In the genomic region with DNA sequence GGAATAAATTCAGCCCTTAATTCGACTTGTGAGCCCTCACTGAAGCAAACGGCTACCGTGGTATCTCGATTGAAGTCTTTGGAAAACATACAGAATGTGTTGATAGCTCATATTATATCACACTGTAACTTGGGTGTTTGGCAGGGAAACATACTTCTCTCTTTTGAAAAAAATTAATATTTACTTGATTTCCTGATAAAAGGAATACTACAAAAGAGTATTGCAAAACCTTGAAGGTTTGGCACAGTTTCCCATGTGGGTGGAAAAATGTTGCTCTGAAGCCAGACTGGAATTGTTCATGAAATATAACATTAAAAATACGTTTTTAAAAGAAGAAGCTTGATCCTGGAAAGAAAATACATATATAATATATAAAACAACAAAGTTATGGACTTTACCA, we compare ENCODE assay signal across 1 cellular context.
TF ChIP-seq lines count a peak whose summit lies in the region.

No MANE protein-coding gene starts in this region.

TF ChIP-seq in WTC11, 78 proteins besides CTCF, POLR2A, EP300 and RAD21 (continued from another document):
- TF ChIP-seq, protein P1, sequence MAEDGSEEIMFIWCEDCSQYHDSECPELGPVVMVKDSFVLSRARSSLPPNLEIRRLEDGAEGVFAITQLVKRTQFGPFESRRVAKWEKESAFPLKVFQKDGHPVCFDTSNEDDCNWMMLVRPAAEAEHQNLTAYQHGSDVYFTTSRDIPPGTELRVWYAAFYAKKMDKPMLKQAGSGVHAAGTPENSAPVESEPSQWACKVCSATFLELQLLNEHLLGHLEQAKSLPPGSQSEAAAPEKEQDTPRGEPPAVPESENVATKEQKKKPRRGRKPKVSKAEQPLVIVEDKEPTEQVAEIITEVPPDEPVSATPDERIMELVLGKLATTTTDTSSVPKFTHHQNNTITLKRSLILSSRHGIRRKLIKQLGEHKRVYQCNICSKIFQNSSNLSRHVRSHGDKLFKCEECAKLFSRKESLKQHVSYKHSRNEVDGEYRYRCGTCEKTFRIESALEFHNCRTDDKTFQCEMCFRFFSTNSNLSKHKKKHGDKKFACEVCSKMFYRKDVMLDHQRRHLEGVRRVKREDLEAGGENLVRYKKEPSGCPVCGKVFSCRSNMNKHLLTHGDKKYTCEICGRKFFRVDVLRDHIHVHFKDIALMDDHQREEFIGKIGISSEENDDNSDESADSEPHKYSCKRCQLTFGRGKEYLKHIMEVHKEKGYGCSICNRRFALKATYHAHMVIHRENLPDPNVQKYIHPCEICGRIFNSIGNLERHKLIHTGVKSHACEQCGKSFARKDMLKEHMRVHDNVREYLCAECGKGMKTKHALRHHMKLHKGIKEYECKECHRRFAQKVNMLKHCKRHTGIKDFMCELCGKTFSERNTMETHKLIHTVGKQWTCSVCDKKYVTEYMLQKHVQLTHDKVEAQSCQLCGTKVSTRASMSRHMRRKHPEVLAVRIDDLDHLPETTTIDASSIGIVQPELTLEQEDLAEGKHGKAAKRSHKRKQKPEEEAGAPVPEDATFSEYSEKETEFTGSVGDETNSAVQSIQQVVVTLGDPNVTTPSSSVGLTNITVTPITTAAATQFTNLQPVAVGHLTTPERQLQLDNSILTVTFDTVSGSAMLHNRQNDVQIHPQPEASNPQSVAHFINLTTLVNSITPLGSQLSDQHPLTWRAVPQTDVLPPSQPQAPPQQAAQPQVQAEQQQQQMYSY (CRISPR knock-in tag; IDR thresholded peaks at IDR 0.05), result no peak
- no peak for TF ChIP-seq NFYB (CRISPR knock-in tag; conservative IDR thresholded peaks at IDR 0.05; ENCODE audit: low read depth)
- TF ChIP-seq ERG (CRISPR knock-in tag; IDR thresholded peaks at IDR 0.05), result no peak
- TF ChIP-seq SMAD4 (CRISPR knock-in tag; IDR thresholded peaks at IDR 0.05), result no peak
- TF ChIP-seq, protein P2, sequence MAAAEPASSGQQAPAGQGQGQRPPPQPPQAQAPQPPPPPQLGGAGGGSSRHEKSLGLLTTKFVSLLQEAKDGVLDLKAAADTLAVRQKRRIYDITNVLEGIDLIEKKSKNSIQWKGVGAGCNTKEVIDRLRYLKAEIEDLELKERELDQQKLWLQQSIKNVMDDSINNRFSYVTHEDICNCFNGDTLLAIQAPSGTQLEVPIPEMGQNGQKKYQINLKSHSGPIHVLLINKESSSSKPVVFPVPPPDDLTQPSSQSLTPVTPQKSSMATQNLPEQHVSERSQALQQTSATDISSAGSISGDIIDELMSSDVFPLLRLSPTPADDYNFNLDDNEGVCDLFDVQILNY (CRISPR knock-in tag; IDR thresholded peaks at IDR 0.05), result no peak
- TF ChIP-seq, protein P3, sequence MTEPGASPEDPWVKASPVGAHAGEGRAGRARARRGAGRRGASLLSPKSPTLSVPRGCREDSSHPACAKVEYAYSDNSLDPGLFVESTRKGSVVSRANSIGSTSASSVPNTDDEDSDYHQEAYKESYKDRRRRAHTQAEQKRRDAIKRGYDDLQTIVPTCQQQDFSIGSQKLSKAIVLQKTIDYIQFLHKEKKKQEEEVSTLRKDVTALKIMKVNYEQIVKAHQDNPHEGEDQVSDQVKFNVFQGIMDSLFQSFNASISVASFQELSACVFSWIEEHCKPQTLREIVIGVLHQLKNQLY (CRISPR knock-in tag; IDR thresholded peaks at IDR 0.05), result no peak
- TF ChIP-seq FOXJ3 (CRISPR knock-in tag; IDR thresholded peaks at IDR 0.05; ENCODE audit: borderline replicate concordance), result no peak
- TF ChIP-seq, protein P4, sequence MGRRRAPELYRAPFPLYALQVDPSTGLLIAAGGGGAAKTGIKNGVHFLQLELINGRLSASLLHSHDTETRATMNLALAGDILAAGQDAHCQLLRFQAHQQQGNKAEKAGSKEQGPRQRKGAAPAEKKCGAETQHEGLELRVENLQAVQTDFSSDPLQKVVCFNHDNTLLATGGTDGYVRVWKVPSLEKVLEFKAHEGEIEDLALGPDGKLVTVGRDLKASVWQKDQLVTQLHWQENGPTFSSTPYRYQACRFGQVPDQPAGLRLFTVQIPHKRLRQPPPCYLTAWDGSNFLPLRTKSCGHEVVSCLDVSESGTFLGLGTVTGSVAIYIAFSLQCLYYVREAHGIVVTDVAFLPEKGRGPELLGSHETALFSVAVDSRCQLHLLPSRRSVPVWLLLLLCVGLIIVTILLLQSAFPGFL (CRISPR knock-in tag; IDR thresholded peaks at IDR 0.05; ENCODE audit: borderline replicate concordance), result no peak
- TF ChIP-seq ZNF317 (CRISPR knock-in tag; IDR thresholded peaks at IDR 0.05; ENCODE audit: borderline replicate concordance, low read depth), result no peak
- TF ChIP-seq TCF7 (CRISPR knock-in tag; IDR thresholded peaks at IDR 0.05; ENCODE audit: low read depth), result no peak
- no peak for TF ChIP-seq GRHL2 (CRISPR knock-in tag; IDR thresholded peaks at IDR 0.05; ENCODE audit: insufficient replicate concordance, severe bottlenecking)
- TF ChIP-seq, protein P5, sequence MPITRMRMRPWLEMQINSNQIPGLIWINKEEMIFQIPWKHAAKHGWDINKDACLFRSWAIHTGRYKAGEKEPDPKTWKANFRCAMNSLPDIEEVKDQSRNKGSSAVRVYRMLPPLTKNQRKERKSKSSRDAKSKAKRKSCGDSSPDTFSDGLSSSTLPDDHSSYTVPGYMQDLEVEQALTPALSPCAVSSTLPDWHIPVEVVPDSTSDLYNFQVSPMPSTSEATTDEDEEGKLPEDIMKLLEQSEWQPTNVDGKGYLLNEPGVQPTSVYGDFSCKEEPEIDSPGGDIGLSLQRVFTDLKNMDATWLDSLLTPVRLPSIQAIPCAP (CRISPR knock-in tag; IDR thresholded peaks at IDR 0.05), result no peak
- no peak for TF ChIP-seq RELA (CRISPR knock-in tag; IDR thresholded peaks at IDR 0.05; ENCODE audit: borderline replicate concordance)
- TF ChIP-seq CREM (CRISPR knock-in tag; IDR thresholded peaks at IDR 0.05), result no peak
TF ChIP-seq in WTC11: peak in this region for 0.
